10 cellular contexts compared by ENCODE assay signal in the genomic region with DNA sequence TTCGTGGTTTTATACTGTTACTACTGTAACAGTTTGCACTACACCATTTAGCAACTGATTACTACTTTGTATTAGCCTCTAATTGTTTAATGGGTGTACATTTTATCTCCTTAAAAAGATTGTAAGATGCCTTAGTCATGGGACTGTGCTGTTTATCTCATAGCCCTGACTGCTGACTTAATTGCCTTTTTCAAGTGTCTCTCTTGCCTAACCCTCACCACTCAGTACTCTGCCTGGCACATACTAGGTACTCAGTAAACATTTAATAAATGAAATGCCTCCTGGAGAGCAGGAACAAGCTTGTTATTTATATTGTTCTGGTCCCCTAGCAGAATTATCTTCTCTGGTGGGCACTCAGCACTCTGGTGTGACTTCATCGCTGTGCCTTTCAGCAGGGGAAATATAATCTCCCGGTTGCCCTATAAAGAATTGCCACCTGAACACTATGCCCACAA. TPM values are rescaled to one million over a fixed set of nuclear protein-coding genes. Genes with fewer than 3 reads are reported as not detected.
DNase-seq lines count a peak whose midpoint lies in the region; ATAC-seq and TF ChIP-seq lines count a peak whose summit lies in the region.
"Had no signal": no experiment of that assay in that cellular context is flagged by ENCODE, and none has a peak within 500 bp of the region (broad histone marks: within the 10 kb centered on the region; RNA-seq: fewer than 3 reads in every experiment).

No MANE protein-coding gene starts in this region.

- CTCF ChIA-PET in A673 (lab: Charles Lee): no interaction called here
- CTCF ChIA-PET in activated CD4-positive, alpha-beta memory T cell treated with anti-CD3 and anti-CD28 coated beads for 36 hours (lab: Charles Lee): interaction anchor here (1.0 to 1.6 kb wide), 3 partner anchors 27 to 151 kb away, joined by 5 to 6 read pairs (median 6); no protein-coding TSS in a partner anchor

- BruUV-seq in A673 (replicated peaks; lab: Mats Ljungman, UMichigan): no TSS peak

- ATAC-seq in left lung (peak; percentile 3), HG03025 (IDR thresholded peaks at IDR 0.05; ENCODE audit: low FRiP score, unreplicated experiment) (no peak), HG02970 (IDR thresholded peaks at IDR 0.05; ENCODE audit: low FRiP score, unreplicated experiment) (no peak), HG03039 (IDR thresholded peaks at IDR 0.05; ENCODE audit: unreplicated experiment) (no peak)

- peak overlapping the region; percentile 85 for H3K4me3 ChIP-seq in A673 (ENCODE audit: low read depth, low read length, poor library complexity, severe bottlenecking)
- peak overlapping the region; percentile 68 to 81 for H3K4me3 ChIP-seq in left lung

- H3K4me1 ChIP-seq in A673 (ENCODE audit: insufficient read depth, low read length, poor library complexity, severe bottlenecking) (peaks cover 38% of the 10 kb centered on the region), left lung (peaks cover 21 to 49% of the 10 kb centered on the region in 2 donors)

- H3K27ac Mint-ChIP-seq in HFFc6: no peak overlapping the region
- peak overlapping the region; percentile 76 for H3K27ac Mint-ChIP-seq in activated CD4-positive, alpha-beta memory T cell treated with anti-CD3 and anti-CD28 coated beads for 36 hours

- POLR2A ChIA-PET in A673 (lab: Charles Lee; ENCODE audit: low non-redundant PET): interaction anchor here (0.6 kb wide), 2 partner anchors 97 to 153 kb away, joined by 3 to 4 read pairs; no protein-coding TSS in a partner anchor
- POLR2A ChIA-PET in activated CD4-positive, alpha-beta memory T cell treated with anti-CD3 and anti-CD28 coated beads for 36 hours (lab: Charles Lee): interaction anchor here (1.7 to 4.3 kb wide), 2 partner anchors 26 to 275 kb away, joined by 9 to 72 read pairs; no protein-coding TSS in a partner anchor

- H3K4me3 Mint-ChIP-seq in HFFc6: peak overlapping the region; percentile 90
- H3K4me3 Mint-ChIP-seq in activated CD4-positive, alpha-beta memory T cell treated with anti-CD3 and anti-CD28 coated beads for 36 hours: peak overlapping the region; percentile 84

- no peaks in the 10 kb centered on the region for H3K36me3 ChIP-seq in A673 (ENCODE audit: insufficient read depth, low read length, poor library complexity, severe bottlenecking)
- H3K36me3 ChIP-seq in left lung: no peaks in the 10 kb centered on the region
- H3K36me3 ChIP-seq: brain microvascular endothelial cell had no signal

- DNase-seq in A673 (ENCODE audit: low spot score) (no peak), HFFc6 (no peak), left lung (no peak), mesenteric fat pad (ENCODE audit: low spot score) (no peak)
- DNase-seq in activated CD4-positive, alpha-beta memory T cell treated with anti-CD3 and anti-CD28 coated beads for 36 hours: no peak
- DNase-seq: brain microvascular endothelial cell, NCI-H187 treated with DMSO at 0.1 percent for 48 hours had no signal

- H3K4me1 Mint-ChIP-seq in HFFc6 (ENCODE audit: low read depth): peaks cover 45% of the 10 kb centered on the region
- H3K4me1 Mint-ChIP-seq in activated CD4-positive, alpha-beta memory T cell treated with anti-CD3 and anti-CD28 coated beads for 36 hours (ENCODE audit: low read depth): peaks cover 35% of the 10 kb centered on the region

- no peaks in the 10 kb centered on the region for H3K27me3 ChIP-seq in A673 (replicated peaks; ENCODE audit: insufficient read depth, low read depth, low read length, poor library complexity)
- no peaks in the 10 kb centered on the region for H3K27me3 ChIP-seq in left lung
- H3K27me3 ChIP-seq: brain microvascular endothelial cell had no signal

- H3K9me3 ChIP-seq in A673 (ENCODE audit: low read depth, low read length, poor library complexity, severe bottlenecking) (no peaks in the 10 kb centered on the region), left lung (no peaks in the 10 kb centered on the region)

- no peaks in the 10 kb centered on the region for H3K36me3 Mint-ChIP-seq in HFFc6 (ENCODE audit: low read depth)
- peaks cover 2% of the 10 kb centered on the region for H3K36me3 Mint-ChIP-seq in activated CD4-positive, alpha-beta memory T cell treated with anti-CD3 and anti-CD28 coated beads for 36 hours

- peaks cover 11% of the 10 kb centered on the region for H3K27me3 Mint-ChIP-seq in HFFc6 (ENCODE audit: insufficient read depth)
- no peaks in the 10 kb centered on the region for H3K27me3 Mint-ChIP-seq in activated CD4-positive, alpha-beta memory T cell treated with anti-CD3 and anti-CD28 coated beads for 36 hours

- H3K27ac ChIP-seq in A673 (ENCODE audit: low read depth, low read length, poor library complexity, severe bottlenecking) (no peak overlapping the region), left lung (peak overlapping the region; percentile 96 to 97)
- H3K27ac ChIP-seq: brain microvascular endothelial cell had no signal

- intact Hi-C loops in A673 (cut with micrococcal nuclease; ENCODE audit: unreplicated experiment): loop anchor here (10.0 kb wide), 1 partner anchor 294 kb away; no protein-coding TSS in a partner anchor
- intact Hi-C loops in activated CD4-positive, alpha-beta memory T cell treated with anti-CD3 and anti-CD28 coated beads for 36 hours (cut with micrococcal nuclease): loop anchor here (5.0 to 10.0 kb wide), 2 partner anchors 127 to 404 kb away; no protein-coding TSS in a partner anchor
- intact Hi-C loops in left lung (cut with DNase I): no loop called here

- TF ChIP-seq CTCF in A673 (conservative IDR thresholded peaks at IDR 0.05; ENCODE audit: low read depth, low read length): no peak
- no peak for TF ChIP-seq CTCF in HFFc6 (IDR thresholded peaks at IDR 0.05)
- TF ChIP-seq CTCF in left lung (IDR thresholded peaks at IDR 0.05): no peak

- no peaks in the 10 kb centered on the region for H3K9me3 Mint-ChIP-seq in HFFc6
- H3K9me3 Mint-ChIP-seq in activated CD4-positive, alpha-beta memory T cell treated with anti-CD3 and anti-CD28 coated beads for 36 hours: no peaks in the 10 kb centered on the region

RNA-seq across cellular contexts. Expression of a gene that starts 1.7 kb away (rescaled TPM):
- total RNA-seq in A673 (2021): 56.1 and 59.0 TPM in 2 replicates
- total RNA-seq in HFFc6 (2021; fragmentation: NEBNext Ultra II Directional; extraction: Animal tissue kit (Norgen Biotek cat#: 25700)): 10 to 100 TPM; 13.7 to 17.1 (median 16.0) TPM
- total RNA-seq in activated CD4-positive, alpha-beta memory T cell treated with anti-CD3 and anti-CD28 coated beads for 36 hours: 10 to 100 TPM; 37.8 to 40.6 TPM
- 10 to 100 TPM; 29.1 to 37.6 TPM for total RNA-seq in left lung
- 22.5 TPM for total RNA-seq in mesenteric fat pad

Comparison
In these comparisons a context has a peak if more than half of its experiments do, and no peak if none do; other contexts are left out.
1. intact Hi-C loops: an anchor here in A673 (10.0 kb wide) and activated CD4-positive, alpha-beta memory T cell treated with anti-CD3 and anti-CD28 coated beads for 36 hours (5.0 to 10.0 kb wide); none called in left lung.